Comparison of ENCODE assay signal across 12 cellular contexts in the genomic region with DNA sequence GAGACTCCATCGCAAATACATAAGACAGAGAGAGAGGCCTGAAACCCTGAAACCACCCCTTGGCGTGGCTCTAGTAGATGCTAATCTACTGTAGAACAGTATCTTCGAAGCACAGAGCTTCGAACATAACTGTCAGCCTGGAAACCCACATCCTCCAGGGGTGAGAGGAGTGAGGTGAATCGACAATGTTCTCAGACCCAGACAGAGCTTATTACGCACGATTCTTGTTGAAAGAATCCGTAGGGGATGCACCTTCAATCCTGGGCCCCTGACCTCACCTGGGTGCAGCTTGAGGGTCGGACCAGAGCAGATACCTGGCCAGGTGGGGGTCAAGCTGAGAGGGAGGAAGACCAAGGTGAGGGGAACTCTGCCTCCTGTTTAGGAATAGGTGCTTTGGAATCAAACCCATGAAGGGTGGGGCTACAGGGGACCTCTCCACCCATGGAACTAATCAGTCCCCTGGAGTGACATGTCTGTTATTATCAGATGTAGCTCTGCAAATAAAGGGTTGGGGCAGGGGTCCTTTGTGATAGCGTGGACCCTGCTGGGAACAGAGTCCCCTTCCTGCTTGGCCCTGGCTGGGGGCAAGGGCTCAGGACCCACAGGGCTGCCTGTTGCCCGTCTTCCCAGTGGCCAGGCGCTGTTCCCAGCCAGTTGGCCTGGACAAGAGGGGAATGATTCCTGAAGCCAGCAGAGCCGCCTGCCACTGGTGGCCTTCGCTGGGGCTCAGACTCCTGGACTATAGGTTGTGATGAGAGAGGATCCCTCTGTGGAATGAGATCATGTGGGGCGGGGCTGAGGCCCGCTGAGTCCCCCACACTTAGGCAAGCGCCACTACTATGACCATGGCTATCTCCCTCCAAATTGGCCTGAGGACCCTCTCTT. TPM values are rescaled to one million over a fixed set of nuclear protein-coding genes. Genes with fewer than 3 reads are reported as not detected.
DNase-seq lines count a peak whose midpoint lies in the region; ATAC-seq and TF ChIP-seq lines count a peak whose summit lies in the region.
"Had no signal": no experiment of that assay in that cellular context is flagged by ENCODE, and none has a peak within 500 bp of the region (broad histone marks: within the 10 kb centered on the region; RNA-seq: fewer than 3 reads in every experiment).

No MANE protein-coding gene starts in this region.

- H3K4me1 ChIP-seq in SJCRH30 = no peaks in the 10 kb centered on the region; the same call in 1 of the 2 replicates
- H3K4me1 ChIP-seq in foreskin keratinocyte = no peaks in the 10 kb centered on the region

- no peak overlapping the region for H3K4me3 ChIP-seq in SJCRH30
- H3K4me3 ChIP-seq: PC-9, upper lobe of left lung had no signal

- H3K9me3 Mint-ChIP-seq in activated naive CD8-positive, alpha-beta T cell treated with anti-CD3 and anti-CD28 coated beads, Interleukin-2, amount 50 U/mL, for 24 hours = no peaks in the 10 kb centered on the region

- peak; percentile 69 for DNase-seq in T follicular helper cell (ENCODE audit: low read depth)
- DNase-seq in activated CD4-positive, alpha-beta T cell treated with anti-CD3 and anti-CD28 coated beads, Interleukin-2, amount 50 U/mL, for 48 hours = peak; percentile 39 to 47
- DNase-seq in activated naive CD8-positive, alpha-beta T cell treated with anti-CD3 and anti-CD28 coated beads, Interleukin-2, amount 50 U/mL, for 24 hours = peak; percentile 17
- peak; percentile 26 for DNase-seq in stimulated activated CD4-positive, alpha-beta T cell treated with anti-CD3 and anti-CD28 coated beads, Interleukin-2, amount 100 ng/mL, for 4 hours (ENCODE audit: low read depth)
- no peak for DNase-seq in SJCRH30
- DNase-seq in foreskin keratinocyte = no peak
- no peak for DNase-seq in DMS 273 (lab: John Stamatoyannopoulos, UW; ENCODE audit: unreplicated experiment)
- DNase-seq: dermis blood vessel endothelial cell, PC-9 had no signal

- peaks cover 30% of the 10 kb centered on the region for H3K4me1 Mint-ChIP-seq in activated naive CD8-positive, alpha-beta T cell treated with anti-CD3 and anti-CD28 coated beads, Interleukin-2, amount 50 U/mL, for 24 hours

- H3K27ac ChIP-seq in SJCRH30 = no peak overlapping the region
- no peak overlapping the region for H3K27ac ChIP-seq in foreskin keratinocyte
- H3K27ac ChIP-seq: PC-9 had no signal

- no peaks in the 10 kb centered on the region; the same call in 1 of the 2 replicates for H3K36me3 ChIP-seq in SJCRH30
- H3K36me3 ChIP-seq: upper lobe of left lung had no signal

- no peak for TF ChIP-seq CTCF in foreskin keratinocyte (conservative IDR thresholded peaks at IDR 0.05)

- no peaks in the 10 kb centered on the region for H3K9me3 ChIP-seq in SJCRH30 (replicated peaks)
- H3K9me3 ChIP-seq: upper lobe of left lung had no signal

- H3K27me3 Mint-ChIP-seq in activated naive CD8-positive, alpha-beta T cell treated with anti-CD3 and anti-CD28 coated beads, Interleukin-2, amount 50 U/mL, for 24 hours = no peaks in the 10 kb centered on the region

- H3K27ac Mint-ChIP-seq in activated naive CD8-positive, alpha-beta T cell treated with anti-CD3 and anti-CD28 coated beads, Interleukin-2, amount 50 U/mL, for 24 hours = no peak overlapping the region

- H3K4me3 Mint-ChIP-seq in activated naive CD8-positive, alpha-beta T cell treated with anti-CD3 and anti-CD28 coated beads, Interleukin-2, amount 50 U/mL, for 24 hours = no peak overlapping the region

- peak; percentile 84 for ATAC-seq in activated naive CD8-positive, alpha-beta T cell treated with anti-CD3 and anti-CD28 coated beads, Interleukin-2, amount 50 U/mL, for 24 hours
- ATAC-seq in foreskin keratinocyte = no peak
- no peak for ATAC-seq in GM19397 (IDR thresholded peaks at IDR 0.05; ENCODE audit: unreplicated experiment)

- no peaks in the 10 kb centered on the region for H3K36me3 Mint-ChIP-seq in activated naive CD8-positive, alpha-beta T cell treated with anti-CD3 and anti-CD28 coated beads, Interleukin-2, amount 50 U/mL, for 24 hours (ENCODE audit: low read depth)

- no peaks in the 10 kb centered on the region for H3K27me3 ChIP-seq in SJCRH30
- H3K27me3 ChIP-seq in foreskin keratinocyte = no peaks in the 10 kb centered on the region
- H3K27me3 ChIP-seq: upper lobe of left lung had no signal

RNA-seq across cellular contexts. Expression of gene DBH, which starts 41.2 kb away (rescaled TPM):
- total RNA-seq in SJCRH30 (2014; rRNA removed; shearing (Covaris generic)) = 2.2 and 2.5 TPM in 2 replicates
- not detected in 2 replicates for total RNA-seq in foreskin keratinocyte
- polyA plus RNA-seq in foreskin keratinocyte = not detected in 2 replicates
- total RNA-seq: activated CD8-positive, alpha-beta memory T cell treated with anti-CD3 and anti-CD28 coated beads for 36 hours; dermis blood vessel endothelial cell; PC-9 had no signal

Comparison
In these comparisons a context has a peak if more than half of its experiments do, and no peak if none do; other contexts are left out.
1. DNase-seq: peak in T follicular helper cell (single experiment), activated CD4-positive, alpha-beta T cell treated with anti-CD3 and anti-CD28 coated beads, Interleukin-2, amount 50 U/mL, for 48 hours (2 of 2), activated naive CD8-positive, alpha-beta T cell treated with anti-CD3 and anti-CD28 coated beads, Interleukin-2, amount 50 U/mL, for 24 hours (single experiment) and stimulated activated CD4-positive, alpha-beta T cell treated with anti-CD3 and anti-CD28 coated beads, Interleukin-2, amount 100 ng/mL, for 4 hours (single experiment); none in SJCRH30 (0 of 2), foreskin keratinocyte (0 of 2) and DMS 273 (single experiment).